Comparison of ENCODE assay signal across 18 cellular contexts in genomic region chr10:107032700-107033401, GRCh38.
DNase-seq lines count a peak whose midpoint lies in the region; ATAC-seq and TF ChIP-seq lines count a peak whose summit lies in the region.
"Had no signal": no experiment of that assay in that cellular context is flagged by ENCODE, and none has a peak within 500 bp of the region (broad histone marks: within the 10 kb centered on the region; RNA-seq: fewer than 3 reads in every experiment).

No MANE protein-coding gene starts in this region.

- no peak for TF ChIP-seq CTCF in foreskin keratinocyte (conservative IDR thresholded peaks at IDR 0.05)

- ATAC-seq in foreskin keratinocyte = no peak
- ATAC-seq: HCT116 had no signal

- no peak overlapping the region for H3K9ac ChIP-seq in skeletal muscle tissue (ENCODE audit: low read depth in 1 of 3, low read length in 3 of 3)

- H3K27me3 Mint-ChIP-seq in activated naive CD8-positive, alpha-beta T cell treated with anti-CD3 and anti-CD28 coated beads for 36 hours = no peaks in the 10 kb centered on the region
- H3K27me3 Mint-ChIP-seq: B cell; CD4-positive, alpha-beta memory T cell had no signal

- H3K27me3 ChIP-seq in skeletal muscle tissue (ENCODE audit: control insufficient read depth in 3 of 3, insufficient read depth in 3 of 3, low read length in 3 of 3) (no peaks in the 10 kb centered on the region), foreskin keratinocyte (no peaks in the 10 kb centered on the region)

- H3K4me1 ChIP-seq in skeletal muscle tissue (ENCODE audit: control insufficient read depth in 3 of 3, insufficient read depth in 3 of 3, low read length in 3 of 3) = peaks cover 0 to 5% (median 2%) of the 10 kb centered on the region in 3 donors
- H3K4me1 ChIP-seq in foreskin keratinocyte = no peaks in the 10 kb centered on the region

- peaks cover 2% of the 10 kb centered on the region for H3K9me3 Mint-ChIP-seq in activated naive CD8-positive, alpha-beta T cell treated with anti-CD3 and anti-CD28 coated beads for 36 hours

- DNase-seq in NCI-H1436 (lab: John Stamatoyannopoulos, UW) (peak; percentile 31), NCI-H1436 treated with DMSO at 0.1 percent for 48 hours (lab: John Stamatoyannopoulos, UW) (no peak), SK-MEL-5 (ENCODE audit: low read depth, low spot score) (peak; percentile 24), foreskin melanocyte (peak; percentile 5), NCI-H446 treated with DMSO at 0.1 percent for 48 hours (lab: John Stamatoyannopoulos, UW) (no peak), foreskin keratinocyte (no peak)
- no peak for DNase-seq in activated naive CD8-positive, alpha-beta T cell treated with anti-CD3 and anti-CD28 coated beads for 36 hours
- DNase-seq: CD4-positive, alpha-beta memory T cell; EL; GOT3; KBM-7; NCI-H1930; NCI-H345; NCI-H526 had no signal

- H3K27ac ChIP-seq in skeletal muscle tissue (ENCODE audit: low read depth, low read length) (no peak overlapping the region), foreskin keratinocyte (no peak overlapping the region)
- H3K27ac ChIP-seq: 22Rv1 had no signal

- no peaks in the 10 kb centered on the region for H3K36me3 Mint-ChIP-seq in activated naive CD8-positive, alpha-beta T cell treated with anti-CD3 and anti-CD28 coated beads for 36 hours
- H3K36me3 Mint-ChIP-seq: CD4-positive, alpha-beta memory T cell had no signal

- H3K36me3 ChIP-seq in skeletal muscle tissue (ENCODE audit: control insufficient read depth in 3 of 3, insufficient read depth in 3 of 3, low read length in 3 of 3) = no peaks in the 10 kb centered on the region

- in situ Hi-C loops in SK-MEL-5 (cut with HindIII; ENCODE audit: low pct_unique_long_range_greater_than_20kb, low sequenced_read_pairs) = no loop called here

- no peaks in the 10 kb centered on the region for H3K9me3 ChIP-seq in skeletal muscle tissue (ENCODE audit: control insufficient read depth in 3 of 3, low read length in 3 of 3)

- no peaks in the 10 kb centered on the region for H3K4me1 Mint-ChIP-seq in activated naive CD8-positive, alpha-beta T cell treated with anti-CD3 and anti-CD28 coated beads for 36 hours
- H3K4me1 Mint-ChIP-seq: B cell; CD4-positive, alpha-beta memory T cell had no signal

- peak overlapping the region in 2 of 3 donors; percentile 0 to 44 for H3K4me3 ChIP-seq in skeletal muscle tissue (ENCODE audit: low read length in 3 of 3)

- no peak overlapping the region for H3K4me3 Mint-ChIP-seq in activated naive CD8-positive, alpha-beta T cell treated with anti-CD3 and anti-CD28 coated beads for 36 hours
- H3K4me3 Mint-ChIP-seq: B cell; CD4-positive, alpha-beta memory T cell had no signal

- no peak overlapping the region for H3K27ac Mint-ChIP-seq in activated naive CD8-positive, alpha-beta T cell treated with anti-CD3 and anti-CD28 coated beads for 36 hours
- H3K27ac Mint-ChIP-seq: B cell; CD4-positive, alpha-beta memory T cell had no signal

Comparison
In these comparisons a context has a peak if more than half of its experiments do, and no peak if none do; other contexts are left out.
1. DNase-seq: peak in NCI-H1436 (single experiment), SK-MEL-5 (single experiment) and foreskin melanocyte (single experiment); none in NCI-H1436 treated with DMSO at 0.1 percent for 48 hours (single experiment), NCI-H446 treated with DMSO at 0.1 percent for 48 hours (single experiment), activated naive CD8-positive, alpha-beta T cell treated with anti-CD3 and anti-CD28 coated beads for 36 hours (single experiment) and foreskin keratinocyte (0 of 2).